Comparison of ENCODE assay signal across 8 cellular contexts in genomic region chr9:89463986-89464901, GRCh38. TPM values are rescaled to one million over a fixed set of nuclear protein-coding genes. Genes with fewer than 3 reads are reported as not detected.
DNase-seq lines count a peak whose midpoint lies in the region; ATAC-seq, FAIRE-seq and TF ChIP-seq lines count a peak whose summit lies in the region.

No MANE protein-coding gene starts in this region.

- H3K36me3 ChIP-seq in OCI-LY7 (ENCODE audit: insufficient read depth, low read length) (no peaks in the 10 kb centered on the region), small intestine (ENCODE audit: control insufficient read depth in 2 of 2, insufficient read depth in 2 of 2, low read length in 2 of 2) (no peaks in the 10 kb centered on the region)

- no peak for TF ChIP-seq CTCF in GM10248 (IDR thresholded peaks at IDR 0.05; ENCODE audit: control extremely low read depth, extremely low read depth, low read depth, missing control alignments)
- TF ChIP-seq CTCF in OCI-LY7 (conservative IDR thresholded peaks at IDR 0.05; ENCODE audit: low read length) = no peak

- H3K27ac ChIP-seq in OCI-LY7 (ENCODE audit: low read depth, low read length, poor library complexity, severe bottlenecking) (no peak overlapping the region), small intestine (ENCODE audit: low read depth in 1 of 2, low read length in 1 of 2) (peak overlapping the region; percentile 46 to 88)

- no TSS peak for BruUV-seq in OCI-LY7 (replicated peaks; lab: Mats Ljungman, UMichigan)

- H3K4me1 ChIP-seq in OCI-LY7 (ENCODE audit: insufficient read depth, low read length, poor library complexity, severe bottlenecking) (peaks cover 48% of the 10 kb centered on the region), small intestine (ENCODE audit: control insufficient read depth in 2 of 2, insufficient read depth in 1 of 2, low read depth in 1 of 2, low read length in 1 of 2) (peaks cover 0 to 7% of the 10 kb centered on the region in 2 donors)

- WGBS in small intestine, 3 donors = 61 to 80% (median 67%) methylated on average over 10 of the region's 10 CpGs

- H3K9me3 ChIP-seq in OCI-LY7 (ENCODE audit: low read length) = no peaks in the 10 kb centered on the region
- no peaks in the 10 kb centered on the region for H3K9me3 ChIP-seq in small intestine (ENCODE audit: control insufficient read depth, low read depth)

- ATAC-seq in HG02610 (IDR thresholded peaks at IDR 0.05; ENCODE audit: unreplicated experiment) = peak; percentile 36

- H3K4me3 ChIP-seq in OCI-LY7 (ENCODE audit: low read depth, low read length, poor library complexity, severe bottlenecking) (peak overlapping the region; percentile 11), small intestine (ENCODE audit: low read depth in 1 of 2, low read length in 2 of 2) (peak overlapping the region in 1 of 2 donors; percentile 3)

- H3K27me3 ChIP-seq in small intestine (ENCODE audit: control insufficient read depth in 2 of 2, insufficient read depth in 2 of 2, low read length in 2 of 2) = no peaks in the 10 kb centered on the region

- FAIRE-seq in small intestine (lab: Jason Lieb, UNC) = no peak

- DNase-seq in GM10248 (ENCODE audit: extremely low spot score) (peak; percentile 79), OCI-LY7 (ENCODE audit: low spot score) (peak; percentile 34), small intestine (peak; percentile 71), NCI-H510A treated with DMSO at 0.1 percent for 48 hours (lab: John Stamatoyannopoulos, UW) (no peak), OCI-M2 (lab: John Stamatoyannopoulos, UW; ENCODE audit: unreplicated experiment) (no peak), hepatic stellate cell (ENCODE audit: low spot score) (no peak)
- DNase-seq in activated gamma-delta T cell treated with anti-CD3 and anti-CD28 coated beads, Interleukin-2, amount 50 U/mL, for 16 hours (ENCODE audit: low read depth) = peak; percentile 82

- H2AFZ ChIP-seq in OCI-LY7 (ENCODE audit: low read length) = no peak overlapping the region

- H4K20me1 ChIP-seq in OCI-LY7 (ENCODE audit: insufficient read depth, low read length) = no peaks in the 10 kb centered on the region

- POLR2A ChIA-PET in GM10248 (lab: Yijun Ruan, JAX) (interaction anchor here (0.7 kb wide), 1 partner anchor 7 kb away, joined by 4 read pairs; no protein-coding TSS in a partner anchor), OCI-LY7 (lab: Charles Lee) (interaction anchor here (0.9 kb wide), 1 partner anchor 35 kb away, joined by 5 read pairs; no protein-coding TSS in a partner anchor)

- H3K9me2 ChIP-seq in OCI-LY7 (ENCODE audit: insufficient read depth, low read length) = no peaks in the 10 kb centered on the region

- no peaks in the 10 kb centered on the region for H3K79me2 ChIP-seq in OCI-LY7 (ENCODE audit: insufficient read depth, low read depth, low read length)

- CTCF ChIA-PET in GM10248 (lab: Yijun Ruan, JAX) = interaction anchor here (0.9 to 2.2 kb wide), 4 partner anchors 21 to 96 kb away, joined by 3 to 6 read pairs (median 4); no protein-coding TSS in a partner anchor
- CTCF ChIA-PET in OCI-LY7 (lab: Charles Lee; ENCODE audit: unreplicated experiment) = interaction anchor here (0.6 kb wide), 1 partner anchor 40 kb away, joined by 7 read pairs; no protein-coding TSS in a partner anchor

- intact Hi-C loops in OCI-LY7 (cut with micrococcal nuclease; ENCODE audit: unreplicated experiment) = no loop called here

- H3K4me2 ChIP-seq in OCI-LY7 (ENCODE audit: low read length) = peak overlapping the region; percentile 57

RNA-seq across cellular contexts. Expression of gene SEMA4D, which starts 33.7 kb away (rescaled TPM):
- 28.5 and 33.7 TPM in 2 replicates for total RNA-seq in OCI-LY7 (2014; rRNA removed; shearing (Covaris generic))
- 52.8 and 60.5 TPM in 2 replicates for total RNA-seq in OCI-LY7 (2022)
- polyA plus RNA-seq in small intestine = 1 to 10 TPM in 2 of 3 donors, under 1 TPM in 1; 0.67 to 8.8 (median 4.6) TPM

Comparison
In these comparisons a context has a peak if more than half of its experiments do, and no peak if none do; other contexts are left out.
1. DNase-seq: peak in GM10248 (single experiment), OCI-LY7 (single experiment), activated gamma-delta T cell treated with anti-CD3 and anti-CD28 coated beads, Interleukin-2, amount 50 U/mL, for 16 hours (single experiment) and small intestine (single experiment); none in NCI-H510A treated with DMSO at 0.1 percent for 48 hours (single experiment), OCI-M2 (single experiment) and hepatic stellate cell (single experiment).